ENCODE assay signal across 1 cellular context in the genomic region with DNA sequence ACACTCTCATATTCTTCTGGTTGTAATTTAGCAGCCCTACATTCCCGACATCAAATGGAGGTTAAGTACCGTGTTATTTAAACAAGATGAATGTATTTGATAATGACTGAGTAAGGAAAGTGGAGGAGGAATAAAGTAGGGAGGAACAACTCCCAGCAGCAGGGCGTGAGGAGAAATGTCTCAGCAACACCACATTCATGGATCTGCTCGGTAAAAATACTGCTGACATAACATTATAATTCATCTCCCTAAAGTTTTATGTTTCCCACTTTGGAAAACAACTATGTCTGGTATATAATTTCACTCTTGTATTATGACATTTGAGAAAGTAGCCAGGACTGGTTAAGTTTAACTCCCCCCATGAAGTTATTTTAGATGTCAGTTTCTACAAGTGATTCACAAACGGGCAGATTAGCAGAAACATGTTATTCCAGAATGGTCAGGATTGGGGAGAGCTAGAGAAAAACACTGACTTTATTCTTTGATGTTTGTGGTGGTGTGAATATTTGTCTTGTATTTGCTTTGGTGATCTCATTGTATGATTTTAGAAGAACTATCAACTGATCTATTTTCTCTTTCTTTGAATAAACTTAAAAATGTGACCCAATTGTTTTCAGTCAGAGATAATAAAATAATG.
TF ChIP-seq lines count a peak whose summit lies in the region.

No MANE protein-coding gene starts in this region.

TF ChIP-seq in K562, 482 proteins besides CTCF, POLR2A, EP300 and RAD21 (continued from another document):
- TF ChIP-seq, protein P1, sequence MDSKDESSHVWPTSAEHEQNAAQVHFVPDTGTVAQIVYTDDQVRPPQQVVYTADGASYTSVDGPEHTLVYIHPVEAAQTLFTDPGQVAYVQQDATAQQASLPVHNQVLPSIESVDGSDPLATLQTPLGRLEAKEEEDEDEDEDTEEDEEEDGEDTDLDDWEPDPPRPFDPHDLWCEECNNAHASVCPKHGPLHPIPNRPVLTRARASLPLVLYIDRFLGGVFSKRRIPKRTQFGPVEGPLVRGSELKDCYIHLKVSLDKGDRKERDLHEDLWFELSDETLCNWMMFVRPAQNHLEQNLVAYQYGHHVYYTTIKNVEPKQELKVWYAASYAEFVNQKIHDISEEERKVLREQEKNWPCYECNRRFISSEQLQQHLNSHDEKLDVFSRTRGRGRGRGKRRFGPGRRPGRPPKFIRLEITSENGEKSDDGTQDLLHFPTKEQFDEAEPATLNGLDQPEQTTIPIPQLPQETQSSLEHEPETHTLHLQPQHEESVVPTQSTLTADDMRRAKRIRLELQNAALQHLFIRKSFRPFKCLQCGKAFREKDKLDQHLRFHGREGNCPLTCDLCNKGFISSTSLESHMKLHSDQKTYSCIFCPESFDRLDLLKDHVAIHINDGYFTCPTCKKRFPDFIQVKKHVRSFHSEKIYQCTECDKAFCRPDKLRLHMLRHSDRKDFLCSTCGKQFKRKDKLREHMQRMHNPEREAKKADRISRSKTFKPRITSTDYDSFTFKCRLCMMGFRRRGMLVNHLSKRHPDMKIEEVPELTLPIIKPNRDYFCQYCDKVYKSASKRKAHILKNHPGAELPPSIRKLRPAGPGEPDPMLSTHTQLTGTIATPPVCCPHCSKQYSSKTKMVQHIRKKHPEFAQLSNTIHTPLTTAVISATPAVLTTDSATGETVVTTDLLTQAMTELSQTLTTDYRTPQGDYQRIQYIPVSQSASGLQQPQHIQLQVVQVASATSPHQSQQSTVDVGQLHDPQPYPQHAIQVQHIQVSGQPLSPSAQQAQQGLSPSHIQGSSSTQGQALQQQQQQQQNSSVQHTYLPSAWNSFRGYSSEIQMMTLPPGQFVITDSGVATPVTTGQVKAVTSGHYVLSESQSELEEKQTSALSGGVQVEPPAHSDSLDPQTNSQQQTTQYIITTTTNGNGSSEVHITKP (IDR thresholded peaks at IDR 0.05; ENCODE audit: partially characterized antibody) = no peak
- TF ChIP-seq MAFF (IDR thresholded peaks at IDR 0.05; ENCODE audit: low read length) = peak; percentile 74
- TF ChIP-seq ZNF316 (IDR thresholded peaks at IDR 0.05) = peak; percentile 74
- TF ChIP-seq C11orf30 (IDR thresholded peaks at IDR 0.05; ENCODE audit: low read depth) = peak; percentile 49; the same call in 1 of the 2 replicates
- TF ChIP-seq MAFG (tag; conservative IDR thresholded peaks at IDR 0.05) = peak; percentile 46; the same call in 1 of the 2 replicates
